In the genomic region with DNA sequence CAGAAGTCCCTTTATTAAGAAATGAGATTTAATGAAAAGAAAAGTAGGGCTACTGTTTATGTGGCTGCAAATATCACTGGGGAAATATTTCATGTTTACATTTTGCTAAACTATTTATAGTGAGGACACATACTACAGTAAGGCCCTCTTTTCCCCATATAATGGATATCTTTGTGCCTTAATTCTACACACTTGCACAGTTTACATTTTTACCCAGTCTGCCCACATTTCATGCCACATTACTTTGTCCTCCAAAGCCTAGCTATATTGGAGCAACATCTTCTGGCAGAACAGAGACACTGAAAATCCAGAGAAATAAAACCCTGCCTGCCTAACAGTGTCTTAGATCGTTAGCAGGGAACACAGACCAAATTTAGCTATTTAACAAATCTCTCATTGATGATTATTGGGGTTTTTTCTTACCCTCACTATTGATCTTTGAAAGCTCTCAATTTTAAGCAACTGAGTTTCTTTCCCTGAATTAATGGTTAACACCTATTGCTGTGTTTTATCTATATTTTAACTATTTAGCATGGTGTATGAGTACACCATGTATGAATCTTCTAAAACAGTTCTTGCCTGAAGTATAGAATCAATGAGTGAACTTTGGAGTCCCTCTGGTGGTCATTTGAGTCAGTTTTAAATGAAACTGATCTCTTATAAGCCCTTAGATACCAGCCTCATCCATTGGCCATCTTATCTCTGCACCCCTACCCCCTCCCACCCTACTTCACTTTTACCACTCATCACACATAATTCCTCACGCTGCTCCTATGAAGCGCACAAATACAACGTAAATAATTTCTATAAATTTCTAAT, we compare ENCODE assay signal across 8 cellular contexts.
DNase-seq lines count a peak whose midpoint lies in the region; ATAC-seq, FAIRE-seq and TF ChIP-seq lines count a peak whose summit lies in the region.

No MANE protein-coding gene starts in this region.

- TF ChIP-seq CTCF in D721Med (IDR thresholded peaks at IDR 0.05; ENCODE audit: insufficient read depth, missing control alignments) = peak; percentile 41
- TF ChIP-seq CTCF in HL-60 (IDR thresholded peaks at IDR 0.05; ENCODE audit: insufficient read depth, low read length) = peak; percentile 12

- FAIRE-seq in D721Med (lab: Jason Lieb, UNC) (peak; percentile 32), GM19239 (lab: Jason Lieb, UNC) (peak; percentile 49)

- H3K4me1 ChIP-seq in SJSA1 (replicated peaks) = peaks cover 40% of the 10 kb centered on the region

- no peaks in the 10 kb centered on the region for H3K9me3 ChIP-seq in SJSA1 (replicated peaks)

- DNase-seq in D721Med (ENCODE audit: insufficient read length, low spot score) = no peak
- DNase-seq in GM19239 (ENCODE audit: insufficient read length, low spot score) = no peak
- DNase-seq in HL-60 (ENCODE audit: low read depth in 1 of 2, low spot score in 1 of 2) = no peak
- DNase-seq in SJSA1 (ENCODE audit: low read depth in 1 of 2, low spot score in 2 of 2) = peak in 1 of 2 experiments; percentile 39
- peak; percentile 28 for DNase-seq in iPS DF 19.7 (ENCODE audit: low read depth, low spot score)
- DNase-seq in stimulated activated CD4-positive, alpha-beta T cell treated with anti-CD3 and anti-CD28 coated beads, Interleukin-2, amount 100 ng/mL, for 24 hours = no peak
- no peak for DNase-seq in GF-D8 (lab: John Stamatoyannopoulos, UW)

- H3K4me3 ChIP-seq in HL-60 (replicated peaks; ENCODE audit: insufficient read depth, low read length) (no peak overlapping the region), SJSA1 (no peak overlapping the region)

- no peaks in the 10 kb centered on the region for H3K36me3 ChIP-seq in SJSA1

- H3K27me3 ChIP-seq in HL-60 (ENCODE audit: insufficient read depth, poor library complexity, severe bottlenecking) (no peaks in the 10 kb centered on the region), SJSA1 (replicated peaks) (no peaks in the 10 kb centered on the region)

- ATAC-seq in GM19463 (IDR thresholded peaks at IDR 0.05; ENCODE audit: unreplicated experiment) = no peak

- no peak overlapping the region for H3K27ac ChIP-seq in HL-60 (replicated peaks)
- H3K27ac ChIP-seq in SJSA1 = peak overlapping the region; percentile 9; the same call in 1 of the 2 replicates
